ENCODE assay signal across 8 cellular contexts in the genomic region with DNA sequence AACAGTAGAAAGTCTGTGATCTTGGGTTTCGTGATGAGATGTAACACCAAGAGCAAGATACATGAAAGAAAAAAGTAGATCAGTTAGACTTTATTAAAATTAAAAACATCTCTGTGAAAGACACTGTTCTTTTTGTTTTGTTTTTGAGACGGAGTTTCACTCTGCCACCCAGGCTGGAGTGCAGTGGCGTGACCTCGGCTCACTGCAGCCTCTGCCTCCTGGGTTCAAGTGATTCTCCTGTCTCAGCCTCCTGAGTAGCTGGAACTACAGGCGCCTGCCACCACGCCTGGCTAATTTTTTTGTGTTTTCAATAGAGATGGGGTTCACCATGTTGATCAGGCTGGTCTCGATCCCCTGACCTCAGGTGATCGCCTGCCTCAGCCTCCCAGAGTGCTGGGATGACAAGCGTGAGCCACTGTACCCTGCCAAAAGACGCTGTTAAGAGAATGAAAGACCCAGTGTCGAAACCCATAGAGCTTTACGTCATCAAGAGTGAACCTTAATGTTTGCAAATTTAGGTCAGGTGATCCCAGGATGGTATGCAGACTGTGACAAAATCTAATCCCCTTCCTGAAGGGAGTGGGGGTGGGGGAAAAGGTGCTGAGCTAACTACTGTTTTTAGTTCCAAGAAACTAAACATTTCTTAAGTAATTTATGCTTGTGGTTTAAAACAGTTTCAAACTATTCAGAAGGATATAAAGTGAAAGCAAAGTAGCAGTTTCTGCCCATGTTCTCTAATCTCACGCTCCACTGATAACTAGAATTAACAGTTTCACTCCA. TPM values are rescaled to one million over a fixed set of nuclear protein-coding genes. Genes with fewer than 3 reads are reported as not detected.
DNase-seq lines count a peak whose midpoint lies in the region; ATAC-seq and TF ChIP-seq lines count a peak whose summit lies in the region.

No MANE protein-coding gene starts in this region.

- no peak overlapping the region for H3K4ac ChIP-seq in H9 (ENCODE audit: low read depth, low read length)

- no peak overlapping the region for H2BK120ac ChIP-seq in H9 (ENCODE audit: low read depth, low read length, poor library complexity, severe bottlenecking)

- H4K5ac ChIP-seq in H9 (ENCODE audit: insufficient read length, low read depth, low read length) = no peak overlapping the region

- TF ChIP-seq POLR2A in GM18505 (IDR thresholded peaks at IDR 0.05; ENCODE audit: borderline replicate concordance, extremely low read depth, insufficient read depth, insufficient read length) (no peak), stomach (IDR thresholded peaks at IDR 0.05) (no peak)

- no peak overlapping the region for H2AK5ac ChIP-seq in H9 (ENCODE audit: insufficient read length, low read length)

- no peaks in the 10 kb centered on the region; the same call in 1 of the 2 replicates for H3K27me3 Mint-ChIP-seq in H9 (ENCODE audit: low read depth)

- BruUV-seq in PC-3 (replicated peaks; lab: Mats Ljungman, UMichigan) = no TSS peak

- H4K20me1 ChIP-seq in H9 (ENCODE audit: control insufficient read depth, insufficient read depth, insufficient read length) (no peaks in the 10 kb centered on the region), PC-3 (ENCODE audit: low read length) (no peaks in the 10 kb centered on the region)

- H2BK12ac ChIP-seq in H9 (ENCODE audit: insufficient read length, low read depth, low read length) = no peak overlapping the region

- no peaks in the 10 kb centered on the region for H3F3A ChIP-seq in PC-3 (ENCODE audit: low read length, unreplicated experiment)

- no peak overlapping the region for H3K14ac ChIP-seq in H9 (ENCODE audit: insufficient read depth, low read length)

- no peaks in the 10 kb centered on the region for H3K23me2 ChIP-seq in H9 (ENCODE audit: insufficient read length, low read depth, low read length, poor library complexity, severe bottlenecking)

- no peak overlapping the region for H4K91ac ChIP-seq in H9 (ENCODE audit: insufficient read length, low read depth, low read length)

- H3K23ac ChIP-seq in H9 (ENCODE audit: insufficient read length, low read depth, low read length) = no peak overlapping the region

- H3K4me3 ChIP-seq in duodenal mucosa (ENCODE audit: low read depth in 1 of 2, low read length in 2 of 2) (peak overlapping the region; percentile 32 to 52), stomach (peak overlapping the region in 2 of 4 donors; percentile 11 to 12), PC-3 (ENCODE audit: low read length) (no peak overlapping the region)

- H3K9me2 ChIP-seq in PC-3 (replicated peaks; ENCODE audit: low read length) = no peaks in the 10 kb centered on the region

- no peak for DNase-seq in H9
- DNase-seq in NOMO-1 treated with DMSO at 0.1 percent for 48 hours (lab: John Stamatoyannopoulos, UW; ENCODE audit: unreplicated experiment) = peak; percentile 60
- no peak for DNase-seq in stomach
- no peak for DNase-seq in Kasumi-1 (lab: John Stamatoyannopoulos, UW)
- no peak for DNase-seq in PC-3
- DNase-seq in OCI-M2 (lab: John Stamatoyannopoulos, UW; ENCODE audit: unreplicated experiment) = no peak

- POLR2A ChIA-PET in PC-3 (lab: Charles Lee; ENCODE audit: unreplicated experiment) = interaction anchor here (0.6 kb wide), 1 partner anchor 8 kb away, joined by 3 read pairs; a partner anchor contains a TSS

- H3K27ac ChIP-seq in H9 (ENCODE audit: insufficient read length, low read depth, low read length) (no peak overlapping the region), duodenal mucosa (ENCODE audit: low read depth, low read length) (peak overlapping the region; percentile 20), stomach (peak overlapping the region; percentile 61 to 85 (median 75)), PC-3 (ENCODE audit: low read length) (no peak overlapping the region)

- no peak overlapping the region for H3K56ac ChIP-seq in H9 (ENCODE audit: insufficient read length, low read depth, low read length)

- H2BK15ac ChIP-seq in H9 (ENCODE audit: low read depth, low read length) = no peak overlapping the region

- H2AFZ ChIP-seq in H9 (ENCODE audit: low read length) = no peak overlapping the region
- H2AFZ ChIP-seq in PC-3 (ENCODE audit: low read length) = no peak overlapping the region

- H3K4me2 ChIP-seq in H9 (ENCODE audit: insufficient read depth, insufficient read length, low read length) (no peak overlapping the region), PC-3 (ENCODE audit: low read length) (no peak overlapping the region)

- H4K8ac ChIP-seq in H9 (replicated peaks; ENCODE audit: insufficient read length, low read depth, low read length) = no peak overlapping the region

- no peak overlapping the region for H2BK5ac ChIP-seq in H9 (ENCODE audit: insufficient read length, low read length)

- H3K9me3 ChIP-seq in H9 (ENCODE audit: control insufficient read depth, low read depth, low read length) (no peaks in the 10 kb centered on the region), duodenal mucosa (ENCODE audit: control insufficient read depth in 1 of 2, low read length in 2 of 2) (no peaks in the 10 kb centered on the region), stomach (no peaks in the 10 kb centered on the region), PC-3 (ENCODE audit: low read length) (no peaks in the 10 kb centered on the region)

- H3K27me3 ChIP-seq in H9 (ENCODE audit: insufficient read depth, low read length) (no peaks in the 10 kb centered on the region), duodenal mucosa (ENCODE audit: control insufficient read depth in 1 of 2, insufficient read depth in 2 of 2, low read length in 2 of 2) (no peaks in the 10 kb centered on the region), stomach (no peaks in the 10 kb centered on the region), PC-3 (ENCODE audit: low read length) (no peaks in the 10 kb centered on the region)

- ATAC-seq in GM18505 (IDR thresholded peaks at IDR 0.05; ENCODE audit: unreplicated experiment) (peak; percentile 84), PC-3 (no peak)

- no peak for TF ChIP-seq CTCF in H9 (conservative IDR thresholded peaks at IDR 0.05)
- TF ChIP-seq CTCF in stomach (IDR thresholded peaks at IDR 0.05) = no peak
- no peak for TF ChIP-seq CTCF in PC-3 (conservative IDR thresholded peaks at IDR 0.05; ENCODE audit: low read depth, low read length)

- H3K4me1 Mint-ChIP-seq in H9 = peaks cover 3 to 14% of the 10 kb centered on the region in 2 experiments; a peak in 2 of 4 replicates

- H3K79me2 ChIP-seq in H9 (ENCODE audit: insufficient read depth, low read length) (no peaks in the 10 kb centered on the region), PC-3 (ENCODE audit: low read length) (0 out of 2 replicates have a peak, but pooled peaks cover 1% of the 10 kb centered on the region)

- no peak overlapping the region for H3T11ph ChIP-seq in H9 (ENCODE audit: low read length)

- H3K27ac Mint-ChIP-seq in H9 = peak overlapping the region in 2 of 3 experiments; percentile 35 to 63; a peak in 4 of 7 replicates

- H3K36me3 Mint-ChIP-seq in H9 (ENCODE audit: insufficient read depth in 1 of 3, low read depth in 3 of 3) = peaks cover 0 to 58% (median 29%) of the 10 kb centered on the region in 3 experiments; a peak in 5 of 7 replicates

- intact Hi-C loops in stomach (cut with DNase I; ENCODE audit: low total_unique reads) = no loop called here
- intact Hi-C loops in PC-3 (cut with micrococcal nuclease) = no loop called here

- no peaks in the 10 kb centered on the region for H3K4me1 ChIP-seq in H9 (ENCODE audit: insufficient read depth, low read length)
- peaks cover 0 to 7% of the 10 kb centered on the region in 2 donors for H3K4me1 ChIP-seq in duodenal mucosa (ENCODE audit: control insufficient read depth in 1 of 2, insufficient read depth in 2 of 2, low read length in 2 of 2)
- peaks cover 0 to 10% (median 3%) of the 10 kb centered on the region in 4 donors for H3K4me1 ChIP-seq in stomach
- H3K4me1 ChIP-seq in PC-3 (ENCODE audit: insufficient read depth, low read length) = peaks cover 1% of the 10 kb centered on the region; the same call in 1 of the 2 replicates

- H3K18ac ChIP-seq in H9 (ENCODE audit: insufficient read length, low read depth, low read length) = no peak overlapping the region

- no peaks in the 10 kb centered on the region for H3K79me1 ChIP-seq in H9 (ENCODE audit: insufficient read depth, low read depth, low read length, poor library complexity, severe bottlenecking)

- no peak for TF ChIP-seq EP300 in stomach (IDR thresholded peaks at IDR 0.05)

- peaks cover 6 to 11% of the 10 kb centered on the region in 2 donors for H3K36me3 ChIP-seq in duodenal mucosa (ENCODE audit: control insufficient read depth in 1 of 2, insufficient read depth in 2 of 2, low read length in 2 of 2)
- H3K36me3 ChIP-seq in stomach = peaks cover 0 to 55% (median 37%) of the 10 kb centered on the region in 4 donors
- H3K36me3 ChIP-seq in PC-3 (ENCODE audit: low read depth, low read length) = peaks cover 21% of the 10 kb centered on the region

- H3K4me3 Mint-ChIP-seq in H9 = no peak overlapping the region

- CTCF ChIA-PET in PC-3 (lab: Charles Lee) = no interaction called here

- WGBS in H9 (ENCODE audit: extremely low coverage, insufficient read length, low lambda C conversion rate) = no CpG with 5 or more reads among the region's 13 CpGs
- WGBS in stomach, 5 donors = 28 to 57% (median 45%) methylated on average over 11 to 13 of the region's 13 CpGs

- peaks cover 9 to 38% of the 10 kb centered on the region in 2 experiments for H3K9me3 Mint-ChIP-seq in H9

- H2BK20ac ChIP-seq in H9 (ENCODE audit: low read depth, low read length, poor library complexity, severe bottlenecking) = no peak overlapping the region

- H3K9ac ChIP-seq in H9 (ENCODE audit: extremely low read depth, insufficient read length, low read length) = peak overlapping the region; percentile 23
- H3K9ac ChIP-seq in duodenal mucosa (ENCODE audit: low read depth in 1 of 2, low read length in 2 of 2) = no peak overlapping the region
- H3K9ac ChIP-seq in PC-3 (ENCODE audit: low read length) = no peak overlapping the region

RNA-seq across cellular contexts. Expression of a gene that starts 8.0 kb away (rescaled TPM):
- total RNA-seq in H9 (2021) (36.0 and 36.6 TPM in 2 replicates), stomach (100 to 1,000 TPM in 1 of 5 donors, 10 to 100 TPM in 4; 15.6 to 144 (median 49.2) TPM), PC-3 (2014; rRNA removed) (14.4 and 16.7 TPM in 2 replicates)
- 10 to 100 TPM; 46.3 to 53.1 (median 49.8) TPM for polyA plus RNA-seq in stomach

RNA-seq across cellular contexts. Expression of a gene that starts 8.2 kb away (rescaled TPM):
- 13.3 and 14.6 TPM in 2 replicates for total RNA-seq in H9 (2021)
- 10 to 100 TPM in 4 of 5 donors, 1 to 10 TPM in 1; 9.0 to 37.9 (median 16.5) TPM for total RNA-seq in stomach
- 10 to 100 TPM in 1 of 3 donors, 1 to 10 TPM in 2; 5.7 to 12.5 (median 7.3) TPM for polyA plus RNA-seq in stomach
- total RNA-seq in PC-3 (2014; rRNA removed) = 7.9 and 8.6 TPM in 2 replicates

RNA-seq across cellular contexts. Expression of a gene that starts 53.7 kb away (rescaled TPM):
- 20.9 and 21.3 TPM in 2 replicates for total RNA-seq in H9 (2021)
- 10 to 100 TPM in 3 of 5 donors, 1 to 10 TPM in 2; 2.6 to 55.1 (median 10.4) TPM for total RNA-seq in stomach
- polyA plus RNA-seq in stomach = 10 to 100 TPM; 12.4 to 33.6 (median 26.6) TPM
- total RNA-seq in PC-3 (2014; rRNA removed) = 21.0 and 29.5 TPM in 2 replicates

Comparison
In these comparisons a context has a peak if more than half of its experiments do, and no peak if none do; other contexts are left out.
1. H3K27ac ChIP-seq: peak in duodenal mucosa (single experiment) and stomach (5 of 5); none in H9 (single experiment) and PC-3 (single experiment).